In the genomic region with DNA sequence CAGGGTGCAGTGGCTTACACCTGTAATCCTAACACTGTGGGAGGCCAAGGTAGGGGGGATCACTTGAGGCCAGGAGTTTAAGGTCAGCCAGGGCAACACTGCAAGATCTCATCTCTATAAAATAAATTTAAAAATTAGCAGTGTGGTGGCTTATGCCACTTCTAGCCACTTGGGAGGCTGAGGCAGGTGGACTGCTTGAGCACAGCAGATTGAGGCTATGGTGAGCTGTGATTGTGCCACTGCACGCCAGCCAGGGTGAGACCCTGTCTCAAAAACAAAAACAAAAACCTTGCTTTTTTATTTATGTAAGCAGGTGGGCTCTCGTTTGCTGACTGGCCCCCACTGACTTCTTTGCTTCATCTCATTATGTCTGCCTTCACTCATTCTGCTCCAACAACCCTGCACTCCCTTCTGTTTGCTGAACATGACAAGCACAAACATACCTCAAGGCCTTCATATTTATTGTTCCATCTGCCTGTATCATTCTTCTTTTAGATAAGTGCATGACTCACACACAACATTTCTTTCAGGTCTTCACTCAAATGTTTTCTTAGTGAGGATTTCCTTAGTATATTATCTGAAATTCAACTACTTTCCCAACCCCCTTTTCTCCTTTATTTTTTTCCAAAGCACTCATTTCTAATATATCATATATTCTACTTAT, we compare ENCODE assay signal across 18 cellular contexts. TPM values are rescaled to one million over a fixed set of nuclear protein-coding genes. Genes with fewer than 3 reads are reported as not detected.
A peak's percentile ranks its signal among the peaks of the same experiment; 100 is the strongest.
DNase-seq lines count a peak whose midpoint lies in the region; ATAC-seq and TF ChIP-seq lines count a peak whose summit lies in the region.
"Had no signal": no experiment of that assay in that cellular context is flagged by ENCODE, and none has a peak within 500 bp of the region (broad histone marks: within the 10 kb centered on the region; RNA-seq: fewer than 3 reads in every experiment).

No MANE protein-coding gene starts in this region.

- H3K36me3 ChIP-seq in left lung (peaks cover 0 to 89% of the 10 kb centered on the region in 2 donors), esophagus muscularis mucosa (peaks cover 51 to 92% (median 84%) of the 10 kb centered on the region in 4 donors)
- H3K36me3 ChIP-seq: breast epithelium had no signal

- TF ChIP-seq POLR2A in esophagus muscularis mucosa (IDR thresholded peaks at IDR 0.05; ENCODE audit: low read depth) = no peak

- no peaks in the 10 kb centered on the region for H3K4me1 ChIP-seq in left lung
- H3K4me1 ChIP-seq in esophagus muscularis mucosa = peaks cover 0 to 5% (median 0%) of the 10 kb centered on the region in 4 donors
- H3K4me1 ChIP-seq: BLaER1 treated with 17β-estradiol and CSF1 and Interleukin-3, amounts not matched to agents 10 nM and 100 nM; breast epithelium; suprapubic skin had no signal

- TF ChIP-seq CTCF in left lung (IDR thresholded peaks at IDR 0.05) (no peak), esophagus muscularis mucosa (IDR thresholded peaks at IDR 0.05) (no peak)

- H3K4me3 ChIP-seq in left lung = no peak overlapping the region
- H3K4me3 ChIP-seq in esophagus muscularis mucosa = no peak overlapping the region
- H3K4me3 ChIP-seq: BLaER1 treated with 17β-estradiol and CSF1 and Interleukin-3, amounts not matched to agents 10 nM and 100 nM; breast epithelium; lung; suprapubic skin had no signal

- no peaks in the 10 kb centered on the region for H3K9me3 ChIP-seq in left lung
- H3K9me3 ChIP-seq in esophagus muscularis mucosa = no peaks in the 10 kb centered on the region
- H3K9me3 ChIP-seq: BLaER1 treated with 17β-estradiol and CSF1 and Interleukin-3, amounts not matched to agents 10 nM and 100 nM; breast epithelium; suprapubic skin had no signal

- WGBS in esophagus muscularis mucosa = 93% methylated on average over 2 of the region's 2 CpGs

- DNase-seq in Ammon's horn (ENCODE audit: low spot score) = peak; percentile 4
- peak; percentile 37 for DNase-seq in EH (ENCODE audit: low read depth)
- DNase-seq in astrocyte of the hippocampus (ENCODE audit: low read depth, low spot score) = peak; percentile 22
- no peak for DNase-seq in left lung
- no peak for DNase-seq in dedifferentiated amniotic fluid mesenchymal stem cell (ENCODE audit: extremely low spot score)
- no peak for DNase-seq in esophagus muscularis mucosa (ENCODE audit: extremely low spot score)
- DNase-seq: activated gamma-delta T cell treated with Interleukin-2 at 50 U/mL for 16 hours; DND-41; effector memory CD8-positive, alpha-beta T cell; NCI-H187 treated with DMSO at 0.1 percent for 48 hours; retina had no signal

- H3K27me3 ChIP-seq in left lung (no peaks in the 10 kb centered on the region), esophagus muscularis mucosa (no peaks in the 10 kb centered on the region)
- H3K27me3 ChIP-seq: BLaER1 treated with 17β-estradiol and CSF1 and Interleukin-3, amounts not matched to agents 10 nM and 100 nM; breast epithelium; suprapubic skin had no signal

- ATAC-seq in left lung (peak; percentile 49), GM21360 (IDR thresholded peaks at IDR 0.05; ENCODE audit: unreplicated experiment) (no peak), GM19324 (IDR thresholded peaks at IDR 0.05; ENCODE audit: low FRiP score, unreplicated experiment) (no peak)
- ATAC-seq: effector memory CD8-positive, alpha-beta T cell; WTC11 had no signal

- intact Hi-C loops in left lung (cut with DNase I) (no loop called here), esophagus muscularis mucosa (cut with DNase I) (no loop called here)

- no peak overlapping the region for H3K27ac ChIP-seq in left lung
- H3K27ac ChIP-seq in esophagus muscularis mucosa (replicated peaks in 1 of 4) = no peak overlapping the region
- H3K27ac ChIP-seq: BLaER1 treated with 17β-estradiol and CSF1 and Interleukin-3, amounts not matched to agents 10 nM and 100 nM; breast epithelium; suprapubic skin had no signal

- TF ChIP-seq EP300 in esophagus muscularis mucosa (IDR thresholded peaks at IDR 0.05) = no peak

RNA-seq across cellular contexts. Expression of gene CLNS1A, which starts 32.4 kb away (rescaled TPM):
- total RNA-seq in left lung = 10 to 100 TPM; 61.1 to 70.3 TPM
- 10 to 100 TPM; 50.5 to 78.0 (median 72.7) TPM for total RNA-seq in esophagus muscularis mucosa

Comparison
In these comparisons a context has a peak if more than half of its experiments do, and no peak if none do; other contexts are left out.
1. DNase-seq: peak in Ammon's horn (single experiment), EH (single experiment) and astrocyte of the hippocampus (single experiment); none in left lung (0 of 2), dedifferentiated amniotic fluid mesenchymal stem cell (single experiment) and esophagus muscularis mucosa (single experiment).